ENCODE assay signal across 21 cellular contexts in genomic region chr19:2917275-2918184, GRCh38. TPM values are rescaled to one million over a fixed set of nuclear protein-coding genes. Genes with fewer than 3 reads are reported as not detected.
"Had no signal": no experiment of that assay in that cellular context is flagged by ENCODE, and none has a peak within 500 bp of the region (broad histone marks: within the 10 kb centered on the region; RNA-seq: fewer than 3 reads in every experiment).

No MANE protein-coding gene starts in this region.

- H3K4me1 ChIP-seq: ascending aorta, gastroesophageal sphincter, heart right ventricle, prostate gland, transverse colon had no signal

- ATAC-seq: activated naive CD8-positive, alpha-beta T cell treated with anti-CD3 and anti-CD28 coated beads, Interleukin-2, amount 50 U/mL, for 24 hours; gastroesophageal sphincter; heart right ventricle; left colon; right cardiac atrium; stimulated activated naive CD8-positive, alpha-beta T cell treated with anti-CD3 and anti-CD28 coated beads, Interleukin-15, Interleukin-2, amounts not matched to agents 100 U/mL and 50 U/mL, for 24 hours had no signal

- H3K9me3 ChIP-seq: prostate gland had no signal

- H3K4me2 ChIP-seq: smooth muscle cell had no signal

- H3K4me3 ChIP-seq: ascending aorta, gastroesophageal sphincter, heart right ventricle, lung, prostate gland, smooth muscle cell, transverse colon had no signal

- H3K27ac ChIP-seq: ascending aorta, gastroesophageal sphincter, heart right ventricle, prostate gland, transverse colon had no signal

- H3K27me3 ChIP-seq: ascending aorta, gastroesophageal sphincter, heart right ventricle, transverse colon had no signal

- DNase-seq: activated CD4-positive, alpha-beta T cell treated with anti-CD3 and anti-CD28 coated beads, Interleukin-2, amount 50 U/mL, for 4 hours; activated CD4-positive, CD25-positive, alpha-beta regulatory T cell treated with anti-CD3 and anti-CD28 coated beads, Interleukin-2, amount 50 U/mL, for 72 hours; activated naive CD4-positive, alpha-beta T cell treated with anti-CD3 and anti-CD28 coated beads for 36 hours; activated naive CD8-positive, alpha-beta T cell treated with anti-CD3 and anti-CD28 coated beads, Interleukin-2, amount 50 U/mL, for 24 hours; activated T-cell treated with anti-CD3 and anti-CD28 coated beads for 4 hours; erythroblast; heart right ventricle; left colon; midbrain; right cardiac atrium; stimulated activated naive CD8-positive, alpha-beta T cell treated with anti-CD3 and anti-CD28 coated beads, Interleukin-15, Interleukin-2, amounts not matched to agents 100 U/mL and 50 U/mL, for 24 hours; transverse colon had no signal

RNA-seq across cellular contexts. Expression of gene ZNF556, which starts 50.4 kb away (rescaled TPM):
- total RNA-seq: activated naive CD4-positive, alpha-beta T cell treated with anti-CD3 and anti-CD28 coated beads for 36 hours; ascending aorta; chondrocyte; dermis microvascular lymphatic vessel endothelial cell; lung; osteoblast; transverse colon had no signal
- polyA plus RNA-seq: right cardiac atrium, smooth muscle cell had no signal

RNA-seq across cellular contexts. Expression of gene TLE6, which starts 59.8 kb away (rescaled TPM):
- total RNA-seq: ascending aorta, myocyte, transverse colon had no signal
